Comparison of ENCODE assay signal across 21 cellular contexts in the genomic region with DNA sequence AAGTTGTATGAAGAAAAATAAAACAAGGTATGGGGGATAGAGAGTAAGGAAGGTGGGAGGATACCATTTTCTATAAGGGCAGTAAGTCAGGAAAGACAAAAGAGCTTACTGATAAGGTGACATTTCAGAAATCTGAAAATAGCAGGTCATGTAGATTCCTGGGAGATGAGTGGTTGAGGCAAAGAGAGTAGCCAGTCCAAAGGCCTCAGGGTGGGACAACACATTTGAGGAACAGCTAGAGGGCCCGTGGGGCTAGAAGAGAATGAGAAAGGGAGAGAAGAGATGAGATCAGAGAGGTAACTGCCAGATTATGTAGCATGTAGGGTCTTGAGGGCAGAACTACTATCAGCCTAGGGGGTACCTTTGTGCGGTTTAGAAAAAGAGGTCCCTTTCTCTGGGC. TPM values are rescaled to one million over a fixed set of nuclear protein-coding genes. Genes with fewer than 3 reads are reported as not detected.
A peak's percentile ranks its signal among the peaks of the same experiment; 100 is the strongest.
DNase-seq lines count a peak whose midpoint lies in the region; ATAC-seq and TF ChIP-seq lines count a peak whose summit lies in the region.
"Had no signal": no experiment of that assay in that cellular context is flagged by ENCODE, and none has a peak within 500 bp of the region (broad histone marks: within the 10 kb centered on the region; RNA-seq: fewer than 3 reads in every experiment).

No MANE protein-coding gene starts in this region.

- H3K4me1 Mint-ChIP-seq in T-helper 1 cell treated with Interleukin-12 subunit alpha and Interleukin-12 subunit beta and Interleukin-4 antibody, amounts not matched to agents 30 μg/mL and 1 μg/mL, for 36 hours (ENCODE audit: low read depth) = peaks cover 40% of the 10 kb centered on the region
- H3K4me1 Mint-ChIP-seq in CD4-positive, CD25-positive, alpha-beta regulatory T cell = peaks cover 32 to 68% (median 52%) of the 10 kb centered on the region in 4 donors
- peaks cover 26% of the 10 kb centered on the region for H3K4me1 Mint-ChIP-seq in WTC11

- no peak overlapping the region for H3K56ac ChIP-seq in mesendoderm (ENCODE audit: low read length)

- no peak for TF ChIP-seq POLR2A in esophagus squamous epithelium (IDR thresholded peaks at IDR 0.05)

- H4K5ac ChIP-seq in mesendoderm (ENCODE audit: low read length) = no peak overlapping the region

- no peak overlapping the region for H3K4me3 ChIP-seq in CD4-positive, CD25-positive, alpha-beta regulatory T cell (ENCODE audit: low read depth, low read length)
- H3K4me3 ChIP-seq in mesendoderm (ENCODE audit: low read length) (no peak overlapping the region), esophagus squamous epithelium (no peak overlapping the region)
- H3K4me3 ChIP-seq: dorsolateral prefrontal cortex, left lung, skin epidermis, thoracic aorta had no signal

- WGBS in mesendoderm (ENCODE audit: extremely low coverage, insufficient coverage, low lambda C conversion rate) = no CpG with 5 or more reads among the region's 2 CpGs
- 93% methylated on average over 2 of the region's 2 CpGs for WGBS in esophagus squamous epithelium, 2 donors

- peaks cover 5% of the 10 kb centered on the region for H3K36me3 ChIP-seq in CD4-positive, CD25-positive, alpha-beta regulatory T cell (ENCODE audit: control insufficient read depth, insufficient read depth, low read length)
- H3K36me3 ChIP-seq in mesendoderm (ENCODE audit: control insufficient read depth, insufficient read depth, low read length) = peaks cover under 1% of the 10 kb centered on the region
- H3K36me3 ChIP-seq in esophagus squamous epithelium = peaks cover 0 to 8% (median 0%) of the 10 kb centered on the region in 3 donors

- POLR2A ChIA-PET in WTC11 (lab: Charles Lee) = interaction anchor here (0.6 kb wide), 1 partner anchor 27 kb away, joined by 3 read pairs; no protein-coding TSS in a partner anchor

- no peak overlapping the region for H4K8ac ChIP-seq in mesendoderm (ENCODE audit: low read depth, low read length)

- H3K4me2 ChIP-seq in mesendoderm (ENCODE audit: low read length) = no peak overlapping the region

- H3K9me3 Mint-ChIP-seq in T-helper 1 cell treated with Interleukin-12 subunit alpha and Interleukin-12 subunit beta and Interleukin-4 antibody, amounts not matched to agents 30 μg/mL and 1 μg/mL, for 36 hours = no peaks in the 10 kb centered on the region
- H3K9me3 Mint-ChIP-seq in CD4-positive, CD25-positive, alpha-beta regulatory T cell = peaks cover 0 to 3% (median 0%) of the 10 kb centered on the region in 7 donors
- H3K9me3 Mint-ChIP-seq in WTC11 = no peaks in the 10 kb centered on the region

- peak overlapping the region; percentile 27 for H3K27ac Mint-ChIP-seq in T-helper 1 cell treated with Interleukin-12 subunit alpha and Interleukin-12 subunit beta and Interleukin-4 antibody, amounts not matched to agents 30 μg/mL and 1 μg/mL, for 36 hours
- peak overlapping the region in 1 of 3 donors; percentile 87 for H3K27ac Mint-ChIP-seq in CD4-positive, CD25-positive, alpha-beta regulatory T cell
- H3K27ac Mint-ChIP-seq in WTC11 = peak overlapping the region; percentile 52; the same call in 1 of the 2 replicates
- H3K27ac Mint-ChIP-seq: activated CD4-positive, alpha-beta T cell treated with anti-CD3 and anti-CD28 coated beads for 36 hours had no signal

- H3K79me2 ChIP-seq in mesendoderm (ENCODE audit: control insufficient read depth, insufficient read depth, low read length) = peaks cover 28% of the 10 kb centered on the region

- H3K36me3 Mint-ChIP-seq in T-helper 1 cell treated with Interleukin-12 subunit alpha and Interleukin-12 subunit beta and Interleukin-4 antibody, amounts not matched to agents 30 μg/mL and 1 μg/mL, for 36 hours (ENCODE audit: low read depth) = peaks cover 38% of the 10 kb centered on the region
- H3K36me3 Mint-ChIP-seq in CD4-positive, CD25-positive, alpha-beta regulatory T cell = peaks cover 18% of the 10 kb centered on the region
- H3K36me3 Mint-ChIP-seq in WTC11 = peaks cover 20% of the 10 kb centered on the region

- H2BK5ac ChIP-seq in mesendoderm (ENCODE audit: low read length) = no peak overlapping the region

- no peak overlapping the region for H3K18ac ChIP-seq in mesendoderm (ENCODE audit: low read length)

- CTCF ChIA-PET in WTC11 (lab: Charles Lee) = no interaction called here

- H2AK5ac ChIP-seq in mesendoderm (ENCODE audit: low read length) = no peak overlapping the region

- DNase-seq in T-helper 1 cell (no peak), WTC11 (ENCODE audit: low spot score) (no peak), mesendoderm (peak; percentile 4), occipital lobe (lab: John Stamatoyannopoulos, UW) (no peak), esophagus squamous epithelium (lab: John Stamatoyannopoulos, UW) (no peak)
- no peak for DNase-seq in CD4-positive, CD25-positive, alpha-beta regulatory T cell
- DNase-seq: activated CD4-positive, alpha-beta T cell treated with anti-CD3 and anti-CD28 coated beads for 36 hours; activated effector memory CD4-positive, alpha-beta T cell treated with Interleukin-2 at 50 U/mL for 16 hours; amniotic stem cell; dorsolateral prefrontal cortex; Karpas-422; left lung; MV-4-11; NCI-H187; RPMI8226; stimulated activated CD4-positive, alpha-beta T cell treated with anti-CD3 and anti-CD28 coated beads, Interleukin-1b, Interleukin-23, amount 100 ng/mL, for 48 hours had no signal

- TF ChIP-seq CTCF in WTC11 (IDR thresholded peaks at IDR 0.05) = no peak
- no peak for TF ChIP-seq CTCF in esophagus squamous epithelium (IDR thresholded peaks at IDR 0.05)

- peaks cover 35% of the 10 kb centered on the region for H3K4me1 ChIP-seq in CD4-positive, CD25-positive, alpha-beta regulatory T cell (ENCODE audit: control insufficient read depth, insufficient read depth, low read length, poor library complexity, severe bottlenecking)
- H3K4me1 ChIP-seq in mesendoderm (ENCODE audit: control insufficient read depth, low read depth, low read length) = no peaks in the 10 kb centered on the region
- peaks cover 9 to 41% (median 16%) of the 10 kb centered on the region in 3 donors for H3K4me1 ChIP-seq in esophagus squamous epithelium

- no peaks in the 10 kb centered on the region for H3K27me3 Mint-ChIP-seq in T-helper 1 cell treated with Interleukin-12 subunit alpha and Interleukin-12 subunit beta and Interleukin-4 antibody, amounts not matched to agents 30 μg/mL and 1 μg/mL, for 36 hours (ENCODE audit: low read depth)
- H3K27me3 Mint-ChIP-seq in CD4-positive, CD25-positive, alpha-beta regulatory T cell = peaks cover 12% of the 10 kb centered on the region
- no peaks in the 10 kb centered on the region for H3K27me3 Mint-ChIP-seq in WTC11 (ENCODE audit: low read depth)
- H3K27me3 Mint-ChIP-seq: activated CD4-positive, alpha-beta T cell treated with anti-CD3 and anti-CD28 coated beads for 36 hours had no signal

- intact Hi-C loops in esophagus squamous epithelium (cut with DNase I) = no loop called here

- no peak overlapping the region for H3K9ac ChIP-seq in mesendoderm (ENCODE audit: low read length)

- H3K4ac ChIP-seq in mesendoderm (ENCODE audit: low read depth, low read length) = no peak overlapping the region

- H2BK120ac ChIP-seq in mesendoderm (ENCODE audit: low read depth, low read length) = no peak overlapping the region

- peak overlapping the region; percentile 16 for H3K4me3 Mint-ChIP-seq in T-helper 1 cell treated with Interleukin-12 subunit alpha and Interleukin-12 subunit beta and Interleukin-4 antibody, amounts not matched to agents 30 μg/mL and 1 μg/mL, for 36 hours
- peak overlapping the region in 3 of 4 donors; percentile 52 to 95 (median 58) for H3K4me3 Mint-ChIP-seq in CD4-positive, CD25-positive, alpha-beta regulatory T cell
- H3K4me3 Mint-ChIP-seq in WTC11 = no peak overlapping the region
- H3K4me3 Mint-ChIP-seq: activated CD4-positive, alpha-beta T cell treated with anti-CD3 and anti-CD28 coated beads for 36 hours had no signal

- H2BK15ac ChIP-seq in mesendoderm (replicated peaks; ENCODE audit: low read depth) = no peak overlapping the region

- H3K79me1 ChIP-seq in mesendoderm (ENCODE audit: low read length) = peaks cover 12% of the 10 kb centered on the region

- no peak overlapping the region for H3K23ac ChIP-seq in mesendoderm (ENCODE audit: low read length)

- no peak overlapping the region for H3K27ac ChIP-seq in CD4-positive, CD25-positive, alpha-beta regulatory T cell (ENCODE audit: insufficient read depth, low read length, poor library complexity, severe bottlenecking)
- H3K27ac ChIP-seq in mesendoderm (ENCODE audit: low read depth, low read length) (no peak overlapping the region), esophagus squamous epithelium (no peak overlapping the region)
- H3K27ac ChIP-seq: 22Rv1, thoracic aorta had no signal

- H3K27me3 ChIP-seq in CD4-positive, CD25-positive, alpha-beta regulatory T cell (ENCODE audit: control insufficient read depth, insufficient read depth, low read length) = no peaks in the 10 kb centered on the region
- H3K27me3 ChIP-seq in mesendoderm (ENCODE audit: insufficient read depth, low read length, poor library complexity) = no peaks in the 10 kb centered on the region
- no peaks in the 10 kb centered on the region for H3K27me3 ChIP-seq in esophagus squamous epithelium
- H3K27me3 ChIP-seq: dorsolateral prefrontal cortex, left lung had no signal

- no peak for ATAC-seq in CD4-positive, CD25-positive, alpha-beta regulatory T cell (ENCODE audit: low read depth in 2 of 2)
- ATAC-seq in WTC11 (no peak), HG03280 (IDR thresholded peaks at IDR 0.05; ENCODE audit: unreplicated experiment) (no peak)
- ATAC-seq: activated CD4-positive, alpha-beta T cell treated with anti-CD3 and anti-CD28 coated beads for 36 hours; left lung had no signal

- no peaks in the 10 kb centered on the region for H3K9me3 ChIP-seq in CD4-positive, CD25-positive, alpha-beta regulatory T cell (ENCODE audit: control insufficient read depth in 2 of 2, low read length in 2 of 2)
- no peaks in the 10 kb centered on the region for H3K9me3 ChIP-seq in esophagus squamous epithelium
- H3K9me3 ChIP-seq: left lung, thoracic aorta had no signal

RNA-seq across cellular contexts. Expression of gene CLHC1, which starts 2.9 kb away (rescaled TPM):
- 10.6 TPM for total RNA-seq in CD4-positive, CD25-positive, alpha-beta regulatory T cell
- polyA plus RNA-seq in CD4-positive, CD25-positive, alpha-beta regulatory T cell = 1 to 10 TPM; 1.6 to 3.9 (median 1.9) TPM
- total RNA-seq in WTC11 (2021) (6.9 to 7.5 TPM (median 7.2 TPM) in 3 replicates), occipital lobe (53.0 TPM), esophagus squamous epithelium (10 to 100 TPM in 2 of 4 donors, 1 to 10 TPM in 2; 2.3 to 12.5 (median 9.3) TPM)
- 5.4 TPM for polyA plus RNA-seq in mesendoderm (2013, experiment 1 of 2)
- polyA plus RNA-seq in mesendoderm (2013, experiment 2 of 2) = 5.3 TPM

RNA-seq across cellular contexts. Expression of gene RPS27A, which starts 3.3 kb away (rescaled TPM):
- 1,249 TPM for total RNA-seq in CD4-positive, CD25-positive, alpha-beta regulatory T cell
- polyA plus RNA-seq in CD4-positive, CD25-positive, alpha-beta regulatory T cell = 1,000 to 10,000 TPM; 2,308 to 3,459 (median 2,918) TPM
- total RNA-seq in WTC11 (2021) (1,384 to 1,430 TPM (median 1,424 TPM) in 3 replicates), occipital lobe (705 TPM), esophagus squamous epithelium (1,000 to 10,000 TPM in 3 of 4 donors, 100 to 1,000 TPM in 1; 594 to 2,863 (median 1,992) TPM)
- polyA plus RNA-seq in mesendoderm (2013, experiment 1 of 2) = 3,326 TPM
- polyA plus RNA-seq in mesendoderm (2013, experiment 2 of 2) = 3,454 TPM

RNA-seq across cellular contexts. Expression of gene MTIF2, which starts 39.8 kb away (rescaled TPM):
- 21.3 TPM for total RNA-seq in CD4-positive, CD25-positive, alpha-beta regulatory T cell
- polyA plus RNA-seq in CD4-positive, CD25-positive, alpha-beta regulatory T cell = 10 to 100 TPM; 13.8 to 16.1 (median 15.1) TPM
- total RNA-seq in WTC11 (2021) = 38.9 to 43.9 TPM (median 39.8 TPM) in 3 replicates
- 31.4 TPM for polyA plus RNA-seq in mesendoderm (2013, experiment 1 of 2)
- 31.5 TPM for polyA plus RNA-seq in mesendoderm (2013, experiment 2 of 2)
- total RNA-seq in occipital lobe = 23.7 TPM
- 10 to 100 TPM; 13.8 to 28.9 (median 24.4) TPM for total RNA-seq in esophagus squamous epithelium
